16 cellular contexts compared by ENCODE assay signal in genomic region chr21:44724166-44724565, GRCh38. TPM values are rescaled to one million over a fixed set of nuclear protein-coding genes. Genes with fewer than 3 reads are reported as not detected.
"Had no signal": no experiment of that assay in that cellular context is flagged by ENCODE, and none has a peak within 500 bp of the region (broad histone marks: within the 10 kb centered on the region; RNA-seq: fewer than 3 reads in every experiment).

No MANE protein-coding gene starts in this region.

- ATAC-seq: stimulated activated naive B cell treated with anti-CD40 and anti-IgM and Interleukin-4, amounts not matched to agents 10 μg/mL and 1 μg/mL and 100 μg/mL, for 72 hours had no signal

- H3K9me3 Mint-ChIP-seq: activated B cell treated with CpG ODN at 0.5 μM for 24 hours; stimulated activated naive B cell treated with anti-CD40 and anti-IgM and Interleukin-4, amounts not matched to agents 10 μg/mL and 1 μg/mL and 100 μg/mL, for 72 hours had no signal

- H3K9me3 ChIP-seq: adrenal gland, sigmoid colon had no signal

- H3K36me3 ChIP-seq: adrenal gland, sigmoid colon had no signal

- H3K4me3 Mint-ChIP-seq: activated B cell treated with CpG ODN at 0.5 μM for 24 hours; stimulated activated naive B cell treated with anti-CD40 and anti-IgM and Interleukin-4, amounts not matched to agents 10 μg/mL and 1 μg/mL and 100 μg/mL, for 72 hours had no signal

- H3K4me1 ChIP-seq: adrenal gland had no signal

- H3K27ac ChIP-seq: adrenal gland, coronary artery, sigmoid colon had no signal

- H3K4me3 ChIP-seq: adrenal gland, coronary artery, sigmoid colon had no signal

- DNase-seq: activated B cell treated with CpG ODN at 0.5 μM for 24 hours; activated CD4-positive, alpha-beta T cell treated with anti-CD3 and anti-CD28 coated beads, Interleukin-2, amount 50 U/mL, for 1 hour; activated gamma-delta T cell treated with Interleukin-2 at 50 U/mL for 16 hours; adrenal gland; effector memory CD4-positive, alpha-beta T cell; mesendoderm; occipital lobe; sigmoid colon; stimulated activated naive B cell treated with anti-CD40 and anti-IgM and Interleukin-4, amounts not matched to agents 10 μg/mL and 1 μg/mL and 100 μg/mL, for 72 hours had no signal

- H3K27ac Mint-ChIP-seq: activated B cell treated with CpG ODN at 0.5 μM for 24 hours; stimulated activated naive B cell treated with anti-CD40 and anti-IgM and Interleukin-4, amounts not matched to agents 10 μg/mL and 1 μg/mL and 100 μg/mL, for 72 hours had no signal

- H3K36me3 Mint-ChIP-seq: stimulated activated naive B cell treated with anti-CD40 and anti-IgM and Interleukin-4, amounts not matched to agents 10 μg/mL and 1 μg/mL and 100 μg/mL, for 72 hours had no signal

RNA-seq across cellular contexts. Expression of gene TSPEAR, which starts 12.8 kb away (rescaled TPM):
- total RNA-seq: activated B cell treated with CpG ODN at 0.5 μM for 24 hours, adrenal gland, epithelial cell of proximal tubule, kidney epithelial cell, occipital lobe, pulmonary artery endothelial cell, sigmoid colon, temporal lobe had no signal
- polyA plus RNA-seq: adrenal gland had no signal

RNA-seq across cellular contexts. Expression of gene KRTAP10-12, which starts 27.2 kb away (rescaled TPM):
- total RNA-seq: activated B cell treated with CpG ODN at 0.5 μM for 24 hours, adrenal gland, epithelial cell of proximal tubule, kidney epithelial cell, liver, occipital lobe, pulmonary artery endothelial cell, sigmoid colon, temporal lobe, ureter had no signal
- polyA plus RNA-seq: adrenal gland, liver, sigmoid colon had no signal

RNA-seq across cellular contexts. Expression of gene KRTAP12-1, which starts 42.2 kb away (rescaled TPM):
- total RNA-seq: activated B cell treated with CpG ODN at 0.5 μM for 24 hours, adrenal gland, epithelial cell of proximal tubule, kidney epithelial cell, liver, occipital lobe, pulmonary artery endothelial cell, sigmoid colon, temporal lobe, ureter had no signal
- polyA plus RNA-seq: adrenal gland, liver, sigmoid colon had no signal

RNA-seq across cellular contexts. Expression of gene KRTAP12-2, which starts 57.4 kb away (rescaled TPM):
- total RNA-seq: activated B cell treated with CpG ODN at 0.5 μM for 24 hours, adrenal gland, epithelial cell of proximal tubule, kidney epithelial cell, liver, occipital lobe, pulmonary artery endothelial cell, sigmoid colon, temporal lobe, ureter had no signal
- polyA plus RNA-seq: adrenal gland, liver, sigmoid colon had no signal
